In genomic region chr5:35856186-35857003, GRCh38 we compare ENCODE assay signal across 9 cellular contexts. TPM values are rescaled to one million over a fixed set of nuclear protein-coding genes. Genes with fewer than 3 reads are reported as not detected.
DNase-seq lines count a peak whose midpoint lies in the region; ATAC-seq and TF ChIP-seq lines count a peak whose summit lies in the region.
"Had no signal": no experiment of that assay in that cellular context is flagged by ENCODE, and none has a peak within 500 bp of the region (broad histone marks: within the 10 kb centered on the region; RNA-seq: fewer than 3 reads in every experiment).

TSS of gene IL7R (plus strand) at chr5:35856891. CDS start at chr5:35856978, 87 bp downstream.

- peak within 1 kb of the TSS in 1 of 4 donors; percentile 10 for H3K4me3 ChIP-seq in tibial nerve
- H3K4me3 ChIP-seq: HAP-1 had no signal

- H3K4me1 Mint-ChIP-seq in naive B cell, result peaks cover 20 to 43% (median 32%) of the 10 kb centered on the region in 3 donors

- peak within 1 kb of the TSS; percentile 93 to 99 for H3K27ac Mint-ChIP-seq in activated naive CD4-positive, alpha-beta T cell treated with anti-CD3 and anti-CD28 coated beads, Interleukin-2, amount 50 U/mL, for 72 hours
- H3K27ac Mint-ChIP-seq in naive B cell, result peak within 1 kb of the TSS in 3 of 6 donors; percentile 7 to 62 (median 57)

- no peaks in the 10 kb centered on the region for H3K27me3 ChIP-seq in tibial nerve

- peak; percentile 65 to 73 for ATAC-seq in activated naive CD4-positive, alpha-beta T cell treated with anti-CD3 and anti-CD28 coated beads, Interleukin-2, amount 50 U/mL, for 72 hours
- ATAC-seq in naive B cell (ENCODE audit: low read depth in 2 of 2), result peak; percentile 29 to 42

- TF ChIP-seq POLR2A in tibial nerve (IDR thresholded peaks at IDR 0.05), result no peak

- H3K36me3 Mint-ChIP-seq in activated naive CD4-positive, alpha-beta T cell treated with anti-CD3 and anti-CD28 coated beads, Interleukin-2, amount 50 U/mL, for 72 hours, result peaks cover 78 to 84% of the 10 kb centered on the region in 2 donors
- no peaks in the 10 kb centered on the region for H3K36me3 Mint-ChIP-seq in naive B cell

- no peak for TF ChIP-seq EP300 in tibial nerve (IDR thresholded peaks at IDR 0.05)

- DNase-seq in ELR (ENCODE audit: low read depth) (peak; percentile 74), KG1 (lab: John Stamatoyannopoulos, UW) (peak; percentile 31), naive B cell (peak; percentile 20), tibial nerve (ENCODE audit: low spot score in 2 of 2) (no peak), AG20443 (ENCODE audit: low spot score) (no peak), substantia nigra (lab: John Stamatoyannopoulos, UW) (no peak)
- DNase-seq in activated naive CD4-positive, alpha-beta T cell treated with anti-CD3 and anti-CD28 coated beads, Interleukin-2, amount 50 U/mL, for 72 hours (ENCODE audit: low spot score in 2 of 2), result no peak
- no peak for DNase-seq in effector CD8-positive, alpha-beta T cell (lab: John Stamatoyannopoulos, UW)

- H3K4me1 ChIP-seq in tibial nerve, result peaks cover 0 to 25% (median 10%) of the 10 kb centered on the region in 4 donors

- H3K9me3 ChIP-seq in tibial nerve, result no peaks in the 10 kb centered on the region
- H3K9me3 ChIP-seq: HAP-1 had no signal

- no peak for TF ChIP-seq CTCF in tibial nerve (IDR thresholded peaks at IDR 0.05)

- 87 to 94% methylated on average over 5 of the region's 5 CpGs for WGBS in tibial nerve, 2 donors

- peak within 1 kb of the TSS in 5 of 8 donors; percentile 2 to 80 (median 33) for H3K4me3 Mint-ChIP-seq in naive B cell

- H3K9me3 Mint-ChIP-seq in activated naive CD4-positive, alpha-beta T cell treated with anti-CD3 and anti-CD28 coated beads, Interleukin-2, amount 50 U/mL, for 72 hours, result no peaks in the 10 kb centered on the region
- peaks cover 0 to 5% (median 0%) of the 10 kb centered on the region in 7 donors for H3K9me3 Mint-ChIP-seq in naive B cell

- H3K27ac ChIP-seq in tibial nerve (peak within 1 kb of the TSS in 2 of 4 donors; percentile 45 to 47), substantia nigra (ENCODE audit: low read depth, low read length, poor library complexity, severe bottlenecking) (no peak within 1 kb of the TSS)

- H3K36me3 ChIP-seq in tibial nerve, result no peaks in the 10 kb centered on the region
- H3K36me3 ChIP-seq: HAP-1 had no signal

- H3K27me3 Mint-ChIP-seq in naive B cell, result no peaks in the 10 kb centered on the region

RNA-seq across cellular contexts. Expression of gene IL7R, which starts in this region (rescaled TPM):
- 100 to 1,000 TPM; 309 to 314 TPM for total RNA-seq in activated naive CD4-positive, alpha-beta T cell treated with anti-CD3 and anti-CD28 coated beads, Interleukin-2, amount 50 U/mL, for 72 hours
- 1 to 10 TPM in 5 of 6 donors, under 1 TPM in 1; 0.37 to 5.2 (median 2.2) TPM for polyA plus RNA-seq in naive B cell (ENCODE audit: low read depth in 6 of 6)
- 1 to 10 TPM; 2.8 to 6.3 (median 5.7) TPM for total RNA-seq in tibial nerve

Comparison
In these comparisons a context has a peak if more than half of its experiments do, and no peak if none do; other contexts are left out.
1. RNA of gene IL7R (total RNA-seq): 309 to 314 TPM in activated naive CD4-positive, alpha-beta T cell treated with anti-CD3 and anti-CD28 coated beads, Interleukin-2, amount 50 U/mL, for 72 hours; 2.8 to 6.3 TPM in tibial nerve; every median in the first group is over 10 times any median in the second.
2. DNase-seq: peak in ELR (single experiment), KG1 (single experiment) and naive B cell (single experiment); none in activated naive CD4-positive, alpha-beta T cell treated with anti-CD3 and anti-CD28 coated beads, Interleukin-2, amount 50 U/mL, for 72 hours (0 of 2), tibial nerve (0 of 2), AG20443 (single experiment), effector CD8-positive, alpha-beta T cell (single experiment) and substantia nigra (0 of 49).